ENCODE assay signal across 21 cellular contexts in genomic region chr6:101845172-101845571, GRCh38.
DNase-seq lines count a peak whose midpoint lies in the region; ATAC-seq and TF ChIP-seq lines count a peak whose summit lies in the region.
"Had no signal": no experiment of that assay in that cellular context is flagged by ENCODE, and none has a peak within 500 bp of the region (broad histone marks: within the 10 kb centered on the region; RNA-seq: fewer than 3 reads in every experiment).

No MANE protein-coding gene starts in this region.

- no peaks in the 10 kb centered on the region for H3K36me3 ChIP-seq in right lobe of liver
- H3K36me3 ChIP-seq: BE2C had no signal

- peak; percentile 77 for ATAC-seq in GM19452 (IDR thresholded peaks at IDR 0.05; ENCODE audit: unreplicated experiment)
- ATAC-seq in HG02763 (IDR thresholded peaks at IDR 0.05; ENCODE audit: unreplicated experiment): peak; percentile 40
- ATAC-seq in HG03378 (IDR thresholded peaks at IDR 0.05; ENCODE audit: unreplicated experiment): peak; percentile 36
- peak; percentile 52 for ATAC-seq in stimulated activated effector memory CD8-positive, alpha-beta T cell treated with anti-CD3 and anti-CD28 coated beads, Interleukin-12 subunit alpha, Interleukin-12 subunit beta, amount 100 ng/mL, for 72 hours
- ATAC-seq in right lobe of liver: no peak
- ATAC-seq: GM23338, Panc1 had no signal

- H3K36me3 Mint-ChIP-seq in stimulated activated effector memory CD8-positive, alpha-beta T cell treated with anti-CD3 and anti-CD28 coated beads, Interleukin-12 subunit alpha, Interleukin-12 subunit beta, amount 100 ng/mL, for 72 hours: no peaks in the 10 kb centered on the region
- H3K36me3 Mint-ChIP-seq: type B pancreatic cell had no signal

- H3K27me3 ChIP-seq in right lobe of liver: no peaks in the 10 kb centered on the region
- H3K27me3 ChIP-seq: BE2C, hepatocyte had no signal

- DNase-seq in stimulated activated effector memory CD8-positive, alpha-beta T cell treated with anti-CD3 and anti-CD28 coated beads, Interleukin-12 subunit alpha, Interleukin-12 subunit beta, amount 100 ng/mL, for 72 hours (ENCODE audit: low spot score in 2 of 2): no peak
- DNase-seq in midbrain (lab: John Stamatoyannopoulos, UW): no peak
- DNase-seq in activated CD4-positive, alpha-beta T cell treated with anti-CD3 and anti-CD28 coated beads, Interleukin-2, amount 50 U/mL, for 4 hours: no peak
- DNase-seq in right lobe of liver: no peak
- DNase-seq: activated CD4-positive, alpha-beta T cell treated with anti-CD3 and anti-CD28 coated beads for 48 hours; activated naive CD4-positive, alpha-beta T cell treated with anti-CD3 and anti-CD28 coated beads for 36 hours; BE2C; kidney; mesendoderm; NCI-H1092 treated with DMSO at 0.1 percent for 48 hours; NCI-H82; SK-N-SH; stimulated activated CD4-positive, alpha-beta T cell treated with anti-CD3 and anti-CD28 coated beads, Interleukin-15, amount 100 ng/mL, for 24 hours; stimulated activated naive CD4-positive, alpha-beta T cell treated with Interleukin-2 at 50 U/mL for 16 hours had no signal

- no peaks in the 10 kb centered on the region for H3K4me1 Mint-ChIP-seq in stimulated activated effector memory CD8-positive, alpha-beta T cell treated with anti-CD3 and anti-CD28 coated beads, Interleukin-12 subunit alpha, Interleukin-12 subunit beta, amount 100 ng/mL, for 72 hours

- H3K9me3 Mint-ChIP-seq in stimulated activated effector memory CD8-positive, alpha-beta T cell treated with anti-CD3 and anti-CD28 coated beads, Interleukin-12 subunit alpha, Interleukin-12 subunit beta, amount 100 ng/mL, for 72 hours: no peaks in the 10 kb centered on the region
- H3K9me3 Mint-ChIP-seq: GM23338, type B pancreatic cell had no signal

- 43% methylated on average over 2 of the region's 2 CpGs for WGBS in right lobe of liver (ENCODE audit: insufficient coverage, low coverage, low lambda C conversion rate, missing lambda C conversion rate)

- intact Hi-C loops in right lobe of liver (cut with DNase I): no loop called here

- no peaks in the 10 kb centered on the region for H3K9me3 ChIP-seq in right lobe of liver
- H3K9me3 ChIP-seq: BE2C, SK-N-SH had no signal

- H3K4me3 ChIP-seq in right lobe of liver: no peak overlapping the region
- H3K4me3 ChIP-seq: GM23338, hepatocyte had no signal

- no peak overlapping the region for H3K27ac Mint-ChIP-seq in stimulated activated effector memory CD8-positive, alpha-beta T cell treated with anti-CD3 and anti-CD28 coated beads, Interleukin-12 subunit alpha, Interleukin-12 subunit beta, amount 100 ng/mL, for 72 hours
- H3K27ac Mint-ChIP-seq: activated naive CD4-positive, alpha-beta T cell treated with anti-CD3 and anti-CD28 coated beads for 36 hours; GM23338; type B pancreatic cell had no signal

- no peaks in the 10 kb centered on the region for H3K4me1 ChIP-seq in right lobe of liver

- no peak overlapping the region for H3K4me3 Mint-ChIP-seq in stimulated activated effector memory CD8-positive, alpha-beta T cell treated with anti-CD3 and anti-CD28 coated beads, Interleukin-12 subunit alpha, Interleukin-12 subunit beta, amount 100 ng/mL, for 72 hours
- H3K4me3 Mint-ChIP-seq: activated naive CD4-positive, alpha-beta T cell treated with anti-CD3 and anti-CD28 coated beads for 36 hours; GM23338; type B pancreatic cell had no signal

- no peak for TF ChIP-seq POLR2A in right lobe of liver (IDR thresholded peaks at IDR 0.05)

- H3K27ac ChIP-seq in right lobe of liver: no peak overlapping the region
- H3K27ac ChIP-seq: hepatocyte had no signal

- TF ChIP-seq CTCF in right lobe of liver (IDR thresholded peaks at IDR 0.05): no peak

Comparison
In these comparisons a context has a peak if more than half of its experiments do, and no peak if none do; other contexts are left out.
1. ATAC-seq: peak in GM19452 (single experiment), HG02763 (single experiment), HG03378 (single experiment) and stimulated activated effector memory CD8-positive, alpha-beta T cell treated with anti-CD3 and anti-CD28 coated beads, Interleukin-12 subunit alpha, Interleukin-12 subunit beta, amount 100 ng/mL, for 72 hours (single experiment); none in right lobe of liver (0 of 4).